13 cellular contexts compared by ENCODE assay signal in the genomic region with DNA sequence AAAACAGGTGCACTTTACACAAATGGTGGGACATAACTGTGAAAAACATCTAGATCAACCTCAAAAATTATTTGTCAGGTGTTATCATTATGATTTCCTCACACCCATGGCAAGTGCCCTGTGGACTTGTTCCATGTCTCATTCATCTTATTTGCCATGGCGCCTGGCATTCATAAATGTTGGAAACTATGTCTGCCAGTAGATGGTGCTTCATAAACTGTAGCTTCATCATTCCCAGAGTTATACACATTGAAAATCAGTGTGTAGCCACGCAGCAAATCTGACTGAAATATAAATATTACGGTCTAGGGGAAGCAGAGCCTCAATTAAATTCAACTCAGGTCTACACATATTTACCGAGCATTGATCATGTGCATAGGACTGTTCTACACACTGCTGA.
DNase-seq lines count a peak whose midpoint lies in the region; FAIRE-seq and TF ChIP-seq lines count a peak whose summit lies in the region.
"Had no signal": no experiment of that assay in that cellular context is flagged by ENCODE, and none has a peak within 500 bp of the region (broad histone marks: within the 10 kb centered on the region; RNA-seq: fewer than 3 reads in every experiment).

No MANE protein-coding gene starts in this region.

- no peak overlapping the region for H3K4me2 ChIP-seq in smooth muscle cell

- H3K27ac ChIP-seq in left ventricle myocardium inferior (replicated peaks) (no peak overlapping the region), smooth muscle cell (ENCODE audit: low read depth) (no peak overlapping the region)
- H3K27ac ChIP-seq: WERI-Rb-1 had no signal

- DNase-seq in AG08395 (ENCODE audit: low spot score) (peak; percentile 7), ELR (ENCODE audit: low read depth) (peak; percentile 6), RKO (ENCODE audit: low spot score) (peak; percentile 15), left ventricle myocardium inferior (no peak), DMS114 treated with DMSO at 0.1 percent for 48 hours (lab: John Stamatoyannopoulos, UW; ENCODE audit: unreplicated experiment) (no peak), smooth muscle cell (lab: John Stamatoyannopoulos, UW; ENCODE audit: unreplicated experiment) (no peak), GM19239 (ENCODE audit: insufficient read length, low spot score) (no peak)
- DNase-seq in activated naive CD4-positive, alpha-beta T cell treated with Interleukin-2 at 50 U/mL for 16 hours, result no peak
- DNase-seq: GOT3, NCI-H1105 treated with DMSO at 0.1 percent for 48 hours, NCI-H446 treated with DMSO at 0.1 percent for 48 hours, SHP77 treated with DMSO at 0.1 percent for 48 hours, WERI-Rb-1 had no signal

- no peak overlapping the region for H3K4me3 ChIP-seq in left ventricle myocardium inferior
- H3K4me3 ChIP-seq in smooth muscle cell, result no peak overlapping the region

- TF ChIP-seq CTCF in left ventricle myocardium inferior (IDR thresholded peaks at IDR 0.05; ENCODE audit: borderline replicate concordance) (peak; percentile 47), smooth muscle cell (IDR thresholded peaks at IDR 0.05; ENCODE audit: borderline replicate concordance, insufficient read depth, poor library complexity, severe bottlenecking) (no peak)

- no peak for FAIRE-seq in GM19239 (lab: Jason Lieb, UNC)

- H3K4me1 ChIP-seq in left ventricle myocardium inferior (no peaks in the 10 kb centered on the region), smooth muscle cell (ENCODE audit: low read depth) (no peaks in the 10 kb centered on the region)

- intact Hi-C loops in left ventricle myocardium inferior (cut with micrococcal nuclease), result loop anchor here (10.0 kb wide), 1 partner anchor 145 kb away; no protein-coding TSS in a partner anchor

- H2AFZ ChIP-seq in smooth muscle cell (ENCODE audit: low read depth), result no peak overlapping the region

- no peaks in the 10 kb centered on the region for H3K79me2 ChIP-seq in smooth muscle cell (ENCODE audit: low read depth)

- no peaks in the 10 kb centered on the region for H3K27me3 ChIP-seq in left ventricle myocardium inferior (ENCODE audit: low read depth)
- H3K27me3 ChIP-seq in smooth muscle cell (ENCODE audit: low read depth), result no peaks in the 10 kb centered on the region

- H3K36me3 ChIP-seq in left ventricle myocardium inferior (no peaks in the 10 kb centered on the region), smooth muscle cell (ENCODE audit: low read depth) (no peaks in the 10 kb centered on the region)

- no peak overlapping the region for H3K9ac ChIP-seq in smooth muscle cell (ENCODE audit: low read depth)

- WGBS in smooth muscle cell (ENCODE audit: low lambda C conversion rate), result 93% methylated on average over 4 of the region's 4 CpGs

- no peaks in the 10 kb centered on the region for H3F3A ChIP-seq in smooth muscle cell (ENCODE audit: low read depth)

- H3K9me3 ChIP-seq in left ventricle myocardium inferior (replicated peaks), result no peaks in the 10 kb centered on the region
- no peaks in the 10 kb centered on the region for H3K9me3 ChIP-seq in smooth muscle cell (replicated peaks; ENCODE audit: low read depth)

- no peaks in the 10 kb centered on the region for H4K20me1 ChIP-seq in smooth muscle cell (ENCODE audit: low read depth)

Comparison
In these comparisons a context has a peak if more than half of its experiments do, and no peak if none do; other contexts are left out.
1. DNase-seq: peak in AG08395 (single experiment), ELR (single experiment) and RKO (single experiment); none in left ventricle myocardium inferior (single experiment), DMS114 treated with DMSO at 0.1 percent for 48 hours (single experiment), smooth muscle cell (single experiment), GM19239 (single experiment) and activated naive CD4-positive, alpha-beta T cell treated with Interleukin-2 at 50 U/mL for 16 hours (single experiment).